In the genomic region with DNA sequence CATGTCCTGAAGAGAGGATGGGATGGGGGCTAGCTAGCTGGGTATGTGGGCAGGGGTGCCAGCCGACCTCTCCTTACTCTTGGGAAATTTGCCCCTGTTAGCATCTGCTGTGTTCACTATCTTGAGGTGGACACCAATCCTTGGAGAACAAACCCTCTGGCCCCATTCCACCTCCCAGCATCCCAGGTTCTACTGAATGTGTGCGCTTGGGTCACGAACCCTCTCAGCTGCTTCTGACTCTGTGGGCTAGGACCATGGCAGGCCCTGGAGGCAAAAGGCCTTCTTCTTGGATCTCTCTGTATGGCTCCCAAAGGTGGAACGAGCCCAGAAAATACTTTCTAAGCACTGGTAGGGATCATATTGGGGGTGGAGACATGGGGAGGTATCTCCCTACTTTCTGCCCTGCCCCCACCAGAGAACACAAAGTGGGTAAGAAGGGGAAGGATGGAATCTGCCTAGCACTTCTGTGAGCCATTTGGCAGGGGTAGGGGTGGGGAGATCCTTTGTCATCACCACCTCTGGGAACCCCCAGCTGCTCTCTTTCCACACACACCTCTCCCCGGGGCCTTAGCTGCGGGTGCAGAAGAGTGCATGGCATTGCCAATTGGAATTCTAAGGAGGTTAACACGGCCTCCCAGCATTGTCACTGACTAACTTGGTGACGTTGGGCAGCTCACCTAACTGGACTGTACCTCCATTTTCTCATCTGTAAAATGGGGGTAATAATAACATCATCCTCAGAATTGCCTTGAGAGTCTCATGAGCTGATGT, we compare ENCODE assay signal across 30 cellular contexts. TPM values are rescaled to one million over a fixed set of nuclear protein-coding genes. Genes with fewer than 3 reads are reported as not detected.
A peak's percentile ranks its signal among the peaks of the same experiment; 100 is the strongest.
DNase-seq lines count a peak whose midpoint lies in the region; ATAC-seq and TF ChIP-seq lines count a peak whose summit lies in the region.
"Had no signal": no experiment of that assay in that cellular context is flagged by ENCODE, and none has a peak within 500 bp of the region (broad histone marks: within the 10 kb centered on the region; RNA-seq: fewer than 3 reads in every experiment).

No MANE protein-coding gene starts in this region.

- intact Hi-C loops in CD14-positive monocyte (cut with micrococcal nuclease): no loop called here
- intact Hi-C loops in activated B cell treated with CpG ODN at 0.5 μM for 24 hours (cut with micrococcal nuclease): no loop called here
- intact Hi-C loops in right cardiac atrium (cut with DNase I): loop anchor here in 1 of 4 donors (10.0 kb wide), 1 partner anchor 155 kb away; no protein-coding TSS in a partner anchor
- intact Hi-C loops in posterior vena cava (cut with DNase I): no loop called here
- intact Hi-C loops in colonic mucosa (cut with DNase I): loop anchor here (5.0 kb wide), 1 partner anchor 47 kb away; no protein-coding TSS in a partner anchor

- WGBS in right cardiac atrium: 68% methylated on average over 8 of the region's 8 CpGs

- CTCF ChIA-PET in activated B cell treated with CpG ODN at 0.5 μM for 24 hours (lab: Charles Lee): interaction anchor here (1.3 kb wide), 1 partner anchor 11 kb away, joined by 3 read pairs; no protein-coding TSS in a partner anchor

- H3K27me3 Mint-ChIP-seq in CD14-positive monocyte (ENCODE audit: low read depth in 3 of 3) (peaks cover 37 to 48% (median 42%) of the 10 kb centered on the region in 3 donors), activated B cell treated with CpG ODN at 0.5 μM for 24 hours (peaks cover 42% of the 10 kb centered on the region)

- H3K4me3 ChIP-seq in right cardiac atrium (ENCODE audit: low read length) (no peak overlapping the region), colonic mucosa (no peak overlapping the region)
- H3K4me3 ChIP-seq: esophagus muscularis mucosa, heart left ventricle, lung, neural progenitor cell, tibial artery had no signal

- POLR2A ChIA-PET in activated B cell treated with CpG ODN at 0.5 μM for 24 hours (lab: Charles Lee): no interaction called here

- TF ChIP-seq CTCF in CD14-positive monocyte (IDR thresholded peaks at IDR 0.05): no peak
- TF ChIP-seq CTCF in activated B cell treated with CpG ODN at 0.5 μM for 24 hours (IDR thresholded peaks at IDR 0.05): no peak
- TF ChIP-seq CTCF in colonic mucosa (IDR thresholded peaks at IDR 0.05): no peak

- H3K4me1 ChIP-seq in right cardiac atrium (ENCODE audit: control insufficient read depth, insufficient read depth, low read length): peaks cover 18% of the 10 kb centered on the region
- H3K4me1 ChIP-seq in colonic mucosa: no peaks in the 10 kb centered on the region
- H3K4me1 ChIP-seq: parathyroid adenoma had no signal

- no peaks in the 10 kb centered on the region for H3K36me3 ChIP-seq in colonic mucosa
- H3K36me3 ChIP-seq: esophagus muscularis mucosa, heart left ventricle, neural progenitor cell, tibial artery, WERI-Rb-1 had no signal

- H3K4me1 Mint-ChIP-seq in CD14-positive monocyte: peaks cover 14% of the 10 kb centered on the region
- H3K4me1 Mint-ChIP-seq in activated B cell treated with CpG ODN at 0.5 μM for 24 hours: peaks cover 11% of the 10 kb centered on the region
- H3K4me1 Mint-ChIP-seq: activated naive CD8-positive, alpha-beta T cell treated with anti-CD3 and anti-CD28 coated beads, Interleukin-2, amount 10 ng/mL, durations not matched to agents 7 days and 5 days had no signal

- no peak for ATAC-seq in activated B cell treated with CpG ODN at 0.5 μM for 24 hours (ENCODE audit: low read depth)
- no peak for ATAC-seq in right cardiac atrium
- ATAC-seq: HCT116, Panc1 had no signal

- DNase-seq in CD14-positive monocyte (ENCODE audit: low spot score) (peak; percentile 37), activated B cell treated with CpG ODN at 0.5 μM for 24 hours (peak; percentile 10), right cardiac atrium (peak in 2 of 3 donors; percentile 41), posterior vena cava (ENCODE audit: low spot score) (peak; percentile 50), NCI-H1694 (lab: John Stamatoyannopoulos, UW) (no peak), NCI-H1436 (lab: John Stamatoyannopoulos, UW) (no peak), colonic mucosa (no peak), ecto neural progenitor cell (ENCODE audit: low spot score) (no peak)
- DNase-seq: activated CD4-positive, alpha-beta T cell treated with anti-CD3 and anti-CD28 coated beads, Interleukin-2, amount 10 ng/mL, durations not matched to agents 7 days and 5 days; activated effector memory CD4-positive, alpha-beta T cell treated with anti-CD3 and anti-CD28 coated beads, Interleukin-2, amount 50 U/mL, for 16 hours; activated naive CD8-positive, alpha-beta T cell treated with anti-CD3 and anti-CD28 coated beads, Interleukin-2, amount 10 ng/mL, durations not matched to agents 7 days and 5 days; COR-L47; foreskin fibroblast; Kasumi-1; NCI-H1417; NCI-H2081 treated with DMSO at 0.1 percent for 48 hours; NCI-H345; NCI-H69; stimulated activated CD4-positive, alpha-beta T cell treated with anti-CD3 and anti-CD28 coated beads, Interleukin-12 subunit alpha, Interleukin-12 subunit beta, amount 100 ng/mL, for 4 hours; stimulated activated CD4-positive, alpha-beta T cell treated with anti-CD3 and anti-CD28 coated beads, Interleukin-4, amount 100 ng/mL, for 1 hour; T1000; WERI-Rb-1 had no signal

- H3K27me3 ChIP-seq in right cardiac atrium (ENCODE audit: control insufficient read depth, insufficient read depth): no peaks in the 10 kb centered on the region
- H3K27me3 ChIP-seq in colonic mucosa: peaks cover 9% of the 10 kb centered on the region
- H3K27me3 ChIP-seq: esophagus muscularis mucosa, neural progenitor cell, tibial artery had no signal

- H3K4me3 Mint-ChIP-seq in CD14-positive monocyte (peak overlapping the region in 1 of 2 donors; percentile 21), activated B cell treated with CpG ODN at 0.5 μM for 24 hours (no peak overlapping the region)
- H3K4me3 Mint-ChIP-seq: activated CD4-positive, alpha-beta T cell treated with anti-CD3 and anti-CD28 coated beads, Interleukin-2, amount 10 ng/mL, durations not matched to agents 7 days and 5 days; activated naive CD8-positive, alpha-beta T cell treated with anti-CD3 and anti-CD28 coated beads, Interleukin-2, amount 10 ng/mL, durations not matched to agents 7 days and 5 days; neural progenitor cell had no signal

- H3K9me3 Mint-ChIP-seq in CD14-positive monocyte (peaks cover 0 to 1% (median 0%) of the 10 kb centered on the region in 7 donors), activated B cell treated with CpG ODN at 0.5 μM for 24 hours (no peaks in the 10 kb centered on the region)
- H3K9me3 Mint-ChIP-seq: activated CD4-positive, alpha-beta T cell treated with anti-CD3 and anti-CD28 coated beads, Interleukin-2, amount 10 ng/mL, durations not matched to agents 7 days and 5 days; activated naive CD8-positive, alpha-beta T cell treated with anti-CD3 and anti-CD28 coated beads, Interleukin-2, amount 10 ng/mL, durations not matched to agents 7 days and 5 days; neural progenitor cell had no signal

- H3K27ac ChIP-seq in right cardiac atrium (ENCODE audit: low read length): peak overlapping the region; percentile 79
- no peak overlapping the region for H3K27ac ChIP-seq in colonic mucosa
- H3K27ac ChIP-seq: esophagus muscularis mucosa, neural progenitor cell, parathyroid adenoma, tibial artery, WERI-Rb-1 had no signal

- H3K9ac ChIP-seq in colonic mucosa (ENCODE audit: low read depth in 2 of 2, low read length in 2 of 2): no peak overlapping the region
- H3K9ac ChIP-seq: neural progenitor cell, parathyroid adenoma had no signal

- H3K9me3 ChIP-seq in right cardiac atrium (ENCODE audit: control insufficient read depth, low read length) (no peaks in the 10 kb centered on the region), colonic mucosa (no peaks in the 10 kb centered on the region)
- H3K9me3 ChIP-seq: esophagus muscularis mucosa, heart left ventricle, tibial artery had no signal

- H3K36me3 Mint-ChIP-seq in CD14-positive monocyte (peaks cover 0 to 5% of the 10 kb centered on the region in 2 donors), activated B cell treated with CpG ODN at 0.5 μM for 24 hours (ENCODE audit: low read depth) (no peaks in the 10 kb centered on the region)
- H3K36me3 Mint-ChIP-seq: activated naive CD8-positive, alpha-beta T cell treated with anti-CD3 and anti-CD28 coated beads, Interleukin-2, amount 10 ng/mL, durations not matched to agents 7 days and 5 days; neural progenitor cell had no signal

- H3K27ac Mint-ChIP-seq in CD14-positive monocyte: no peak overlapping the region
- H3K27ac Mint-ChIP-seq in activated B cell treated with CpG ODN at 0.5 μM for 24 hours: no peak overlapping the region
- H3K27ac Mint-ChIP-seq: activated CD4-positive, alpha-beta T cell treated with anti-CD3 and anti-CD28 coated beads, Interleukin-2, amount 10 ng/mL, durations not matched to agents 7 days and 5 days; activated naive CD8-positive, alpha-beta T cell treated with anti-CD3 and anti-CD28 coated beads, Interleukin-2, amount 10 ng/mL, durations not matched to agents 7 days and 5 days; neural progenitor cell had no signal

RNA-seq across cellular contexts. Expression of a gene that starts 7.7 kb away (rescaled TPM):
- under 1 TPM in 1 of 2 donors, not detected in 1; 0.04 TPM for polyA plus RNA-seq in CD14-positive monocyte
- total RNA-seq in activated B cell treated with CpG ODN at 0.5 μM for 24 hours: not detected in 2 replicates
- total RNA-seq in right cardiac atrium: 10 to 100 TPM; 17.0 to 26.6 (median 24.0) TPM
- polyA plus RNA-seq in right cardiac atrium: 12.4 TPM
- total RNA-seq in posterior vena cava: 1 to 10 TPM; 7.1 to 8.4 TPM
- 10 to 100 TPM; 18.4 to 18.5 TPM for total RNA-seq in colonic mucosa
- total RNA-seq: activated CD4-positive, alpha-beta T cell treated with anti-CD3 and anti-CD28 coated beads, Interleukin-2, amount 10 ng/mL, durations not matched to agents 7 days and 5 days had no signal

Comparison
In these comparisons a context has a peak if more than half of its experiments do, and no peak if none do; other contexts are left out.
1. DNase-seq: peak in CD14-positive monocyte (single experiment), activated B cell treated with CpG ODN at 0.5 μM for 24 hours (single experiment), right cardiac atrium (2 of 3) and posterior vena cava (single experiment); none in NCI-H1694 (single experiment), NCI-H1436 (single experiment), colonic mucosa (single experiment) and ecto neural progenitor cell (single experiment).